1 cellular context compared by ENCODE assay signal in the genomic region with DNA sequence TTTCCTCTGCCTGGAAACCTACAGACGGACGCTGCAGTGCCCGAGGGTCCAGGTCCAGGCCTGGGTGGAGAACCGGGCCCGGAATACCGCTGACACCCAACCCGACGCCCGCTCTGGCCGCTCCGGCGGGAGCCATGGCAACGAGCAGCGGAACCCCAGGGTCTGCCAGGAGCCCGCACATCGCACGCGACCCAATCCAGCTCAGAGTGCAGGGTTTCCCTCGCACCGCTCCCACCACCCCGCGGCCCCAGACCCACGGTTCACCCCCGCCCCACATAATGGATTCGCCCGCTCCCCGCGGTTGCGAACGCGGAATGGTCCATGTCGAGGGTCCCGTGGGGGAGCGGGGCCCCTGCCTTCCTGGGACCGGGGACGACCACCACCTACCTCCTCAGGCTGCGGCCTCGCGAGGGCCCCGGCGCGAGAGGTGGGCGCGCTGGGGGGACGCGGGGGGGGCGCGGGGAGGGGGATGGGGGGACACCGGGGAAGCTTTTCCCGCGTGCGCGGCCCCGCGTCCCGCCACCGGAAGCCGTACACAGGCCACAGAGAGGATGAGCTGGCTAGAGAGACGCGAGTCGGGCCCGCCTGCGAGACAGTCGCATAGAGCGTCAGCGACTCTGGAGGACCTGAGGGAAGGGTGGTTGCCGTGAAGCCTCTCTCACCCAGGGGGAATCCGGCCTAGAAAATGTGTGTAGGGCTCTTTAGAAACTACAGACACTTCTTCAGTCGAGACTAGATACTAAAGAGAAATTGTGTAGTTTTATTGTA.
A peak's percentile ranks its signal among the peaks of the same experiment; 100 is the strongest.
TF ChIP-seq lines count a peak whose summit lies in the region.

A gene with protein sequence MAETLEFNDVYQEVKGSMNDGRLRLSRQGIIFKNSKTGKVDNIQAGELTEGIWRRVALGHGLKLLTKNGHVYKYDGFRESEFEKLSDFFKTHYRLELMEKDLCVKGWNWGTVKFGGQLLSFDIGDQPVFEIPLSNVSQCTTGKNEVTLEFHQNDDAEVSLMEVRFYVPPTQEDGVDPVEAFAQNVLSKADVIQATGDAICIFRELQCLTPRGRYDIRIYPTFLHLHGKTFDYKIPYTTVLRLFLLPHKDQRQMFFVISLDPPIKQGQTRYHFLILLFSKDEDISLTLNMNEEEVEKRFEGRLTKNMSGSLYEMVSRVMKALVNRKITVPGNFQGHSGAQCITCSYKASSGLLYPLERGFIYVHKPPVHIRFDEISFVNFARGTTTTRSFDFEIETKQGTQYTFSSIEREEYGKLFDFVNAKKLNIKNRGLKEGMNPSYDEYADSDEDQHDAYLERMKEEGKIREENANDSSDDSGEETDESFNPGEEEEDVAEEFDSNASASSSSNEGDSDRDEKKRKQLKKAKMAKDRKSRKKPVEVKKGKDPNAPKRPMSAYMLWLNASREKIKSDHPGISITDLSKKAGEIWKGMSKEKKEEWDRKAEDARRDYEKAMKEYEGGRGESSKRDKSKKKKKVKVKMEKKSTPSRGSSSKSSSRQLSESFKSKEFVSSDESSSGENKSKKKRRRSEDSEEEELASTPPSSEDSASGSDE (minus strand): TSS at position 550 of the 768 bp plus-strand sequence. CDS start 771 bp downstream, outside the sequence.

TF ChIP-seq in IMR-90, 13 proteins besides CTCF, POLR2A, EP300 and RAD21:
- TF ChIP-seq NFE2L2 (IDR thresholded peaks at IDR 0.05; ENCODE audit: low read depth, low read length) = no peak
- TF ChIP-seq, protein P1, sequence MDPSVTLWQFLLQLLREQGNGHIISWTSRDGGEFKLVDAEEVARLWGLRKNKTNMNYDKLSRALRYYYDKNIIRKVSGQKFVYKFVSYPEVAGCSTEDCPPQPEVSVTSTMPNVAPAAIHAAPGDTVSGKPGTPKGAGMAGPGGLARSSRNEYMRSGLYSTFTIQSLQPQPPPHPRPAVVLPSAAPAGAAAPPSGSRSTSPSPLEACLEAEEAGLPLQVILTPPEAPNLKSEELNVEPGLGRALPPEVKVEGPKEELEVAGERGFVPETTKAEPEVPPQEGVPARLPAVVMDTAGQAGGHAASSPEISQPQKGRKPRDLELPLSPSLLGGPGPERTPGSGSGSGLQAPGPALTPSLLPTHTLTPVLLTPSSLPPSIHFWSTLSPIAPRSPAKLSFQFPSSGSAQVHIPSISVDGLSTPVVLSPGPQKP (IDR thresholded peaks at IDR 0.05; ENCODE audit: borderline replicate concordance, low read depth, low read length) = no peak
- TF ChIP-seq CHD1 (IDR thresholded peaks at IDR 0.05; ENCODE audit: low read depth, low read length) = no peak
- TF ChIP-seq RCOR1 (IDR thresholded peaks at IDR 0.05; ENCODE audit: insufficient replicate concordance, low read length) = no peak
- peak; percentile 69; the same call in 1 of the 2 replicates for TF ChIP-seq MXI1 (IDR thresholded peaks at IDR 0.05; ENCODE audit: borderline replicate concordance, low read depth, low read length)
- TF ChIP-seq RFX5 (IDR thresholded peaks at IDR 0.05; ENCODE audit: low read depth, low read length) = no peak
- TF ChIP-seq BHLHE40 (IDR thresholded peaks at IDR 0.05; ENCODE audit: low read depth, low read length) = peak; percentile 73
- TF ChIP-seq, protein P2, sequence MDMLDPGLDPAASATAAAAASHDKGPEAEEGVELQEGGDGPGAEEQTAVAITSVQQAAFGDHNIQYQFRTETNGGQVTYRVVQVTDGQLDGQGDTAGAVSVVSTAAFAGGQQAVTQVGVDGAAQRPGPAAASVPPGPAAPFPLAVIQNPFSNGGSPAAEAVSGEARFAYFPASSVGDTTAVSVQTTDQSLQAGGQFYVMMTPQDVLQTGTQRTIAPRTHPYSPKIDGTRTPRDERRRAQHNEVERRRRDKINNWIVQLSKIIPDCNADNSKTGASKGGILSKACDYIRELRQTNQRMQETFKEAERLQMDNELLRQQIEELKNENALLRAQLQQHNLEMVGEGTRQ (IDR thresholded peaks at IDR 0.05; ENCODE audit: low read depth, low read length) = no peak
- no peak for TF ChIP-seq MAFK (IDR thresholded peaks at IDR 0.05; ENCODE audit: low read depth, low read length)
- no peak; the same call in 1 of the 2 replicates for TF ChIP-seq MAZ (IDR thresholded peaks at IDR 0.05; ENCODE audit: borderline replicate concordance, low read depth, low read length)
- TF ChIP-seq SMC3 (IDR thresholded peaks at IDR 0.05; ENCODE audit: low read depth, low read length) = no peak
